ENCODE assay signal across 8 cellular contexts in genomic region chr20:44990425-44990824, GRCh38. TPM values are rescaled to one million over a fixed set of nuclear protein-coding genes. Genes with fewer than 3 reads are reported as not detected.
DNase-seq lines count a peak whose midpoint lies in the region; ATAC-seq and TF ChIP-seq lines count a peak whose summit lies in the region.

No MANE protein-coding gene starts in this region.

- H3K4me2 ChIP-seq in DND-41 (ENCODE audit: insufficient read depth, low read length), result no peak overlapping the region
- H3K4me2 ChIP-seq in OCI-LY3 (ENCODE audit: low read length), result peak overlapping the region; percentile 63
- peak overlapping the region; percentile 72 for H3K4me2 ChIP-seq in skeletal muscle satellite cell (ENCODE audit: low read length)

- H3K9ac ChIP-seq in DND-41 (ENCODE audit: low read depth, low read length), result no peak overlapping the region
- peak overlapping the region; percentile 17 for H3K9ac ChIP-seq in OCI-LY3 (ENCODE audit: low read length)
- no peak overlapping the region for H3K9ac ChIP-seq in colonic mucosa (ENCODE audit: low read depth in 2 of 2, low read length in 2 of 2)
- H3K9ac ChIP-seq in skeletal muscle satellite cell (ENCODE audit: low read depth, low read length), result peak overlapping the region; percentile 32

- DNase-seq in DND-41, result no peak
- DNase-seq in colonic mucosa, result no peak
- DNase-seq in HCEC 1CT, result no peak
- DNase-seq in NCI-H2107 treated with DMSO at 0.1 percent for 48 hours (lab: John Stamatoyannopoulos, UW; ENCODE audit: unreplicated experiment), result no peak
- no peak for DNase-seq in mesenteric fat pad (ENCODE audit: low spot score)
- DNase-seq in T1000 (lab: John Stamatoyannopoulos, UW), result no peak

- peaks cover 67% of the 10 kb centered on the region for H3K36me3 ChIP-seq in DND-41 (ENCODE audit: insufficient read depth, low read length)
- H3K36me3 ChIP-seq in OCI-LY3 (replicated peaks; ENCODE audit: low read depth, low read length), result peaks cover 64% of the 10 kb centered on the region
- H3K36me3 ChIP-seq in colonic mucosa, result peaks cover 4% of the 10 kb centered on the region
- peaks cover 24% of the 10 kb centered on the region for H3K36me3 ChIP-seq in skeletal muscle satellite cell (ENCODE audit: insufficient read depth, low read length)

- intact Hi-C loops in colonic mucosa (cut with DNase I), result no loop called here

- ATAC-seq in DND-41 (ENCODE audit: insufficient read depth, low read depth), result peak; percentile 40; the same call in 2 of the 3 replicates

- 0 out of 2 replicates have a peak, but pooled peaks cover 3% of the 10 kb centered on the region for H4K20me1 ChIP-seq in DND-41 (ENCODE audit: insufficient read depth, low read length)
- peaks cover 86% of the 10 kb centered on the region for H4K20me1 ChIP-seq in OCI-LY3 (ENCODE audit: insufficient read depth, low read length)

- H3K27ac ChIP-seq in DND-41 (ENCODE audit: low read length), result 0 out of 2 replicates have a peak overlapping the region, but pooled peaks have one; percentile 9
- H3K27ac ChIP-seq in OCI-LY3 (ENCODE audit: low read length), result peak overlapping the region; percentile 51
- peak overlapping the region; percentile 11 for H3K27ac ChIP-seq in colonic mucosa

- no peak for TF ChIP-seq CTCF in DND-41 (IDR thresholded peaks at IDR 0.05; ENCODE audit: borderline replicate concordance, extremely low read depth, low read length, poor library complexity, severe bottlenecking)
- TF ChIP-seq CTCF in OCI-LY3 (IDR thresholded peaks at IDR 0.05; ENCODE audit: low read depth, low read length), result no peak
- TF ChIP-seq CTCF in colonic mucosa (IDR thresholded peaks at IDR 0.05), result no peak

- no peak overlapping the region for H2AFZ ChIP-seq in DND-41 (ENCODE audit: low read depth, low read length)
- H2AFZ ChIP-seq in OCI-LY3 (ENCODE audit: low read depth, low read length), result no peak overlapping the region

- H3K4me1 ChIP-seq in DND-41 (ENCODE audit: insufficient read depth, low read length) (peaks cover 6% of the 10 kb centered on the region), OCI-LY3 (ENCODE audit: low read length) (peaks cover 54% of the 10 kb centered on the region), colonic mucosa (no peaks in the 10 kb centered on the region), skeletal muscle satellite cell (ENCODE audit: control insufficient read depth, insufficient read depth, low read length) (peaks cover 24% of the 10 kb centered on the region)

- no peak overlapping the region for H3K4me3 ChIP-seq in DND-41 (ENCODE audit: low read depth in 1 of 2, low read length in 2 of 2)
- H3K4me3 ChIP-seq in OCI-LY3 (ENCODE audit: low read length), result peak overlapping the region; percentile 40
- no peak overlapping the region for H3K4me3 ChIP-seq in colonic mucosa
- H3K4me3 ChIP-seq in skeletal muscle satellite cell (ENCODE audit: low read length), result peak overlapping the region; percentile 54

- H3K79me2 ChIP-seq in DND-41 (ENCODE audit: insufficient read depth, low read length) (peaks cover 45% of the 10 kb centered on the region), OCI-LY3 (ENCODE audit: low read length) (peaks cover 100% of the 10 kb centered on the region)

- H3K9me3 ChIP-seq in DND-41 (ENCODE audit: insufficient read depth, low read length, severe bottlenecking), result no peaks in the 10 kb centered on the region
- H3K9me3 ChIP-seq in OCI-LY3 (ENCODE audit: insufficient read depth, low read length), result no peaks in the 10 kb centered on the region
- no peaks in the 10 kb centered on the region for H3K9me3 ChIP-seq in colonic mucosa
- H3K9me3 ChIP-seq in skeletal muscle satellite cell (replicated peaks; ENCODE audit: low read length), result no peaks in the 10 kb centered on the region

- H3K27me3 ChIP-seq in DND-41 (ENCODE audit: insufficient read depth, low read length, poor library complexity) (no peaks in the 10 kb centered on the region), OCI-LY3 (ENCODE audit: low read depth, low read length) (no peaks in the 10 kb centered on the region), colonic mucosa (no peaks in the 10 kb centered on the region), skeletal muscle satellite cell (ENCODE audit: control insufficient read depth, insufficient read depth, low read length) (no peaks in the 10 kb centered on the region)

RNA-seq across cellular contexts. Expression of gene STK4, which starts 24.1 kb away (rescaled TPM):
- total RNA-seq in colonic mucosa (10 to 100 TPM; 28.9 to 29.9 TPM), mesenteric fat pad (34.4 TPM)
- total RNA-seq in skeletal muscle satellite cell (2012; rRNA removed), result 24.9 and 31.7 TPM in 2 replicates

RNA-seq across cellular contexts. Expression of gene TOMM34, which starts 30.2 kb away (rescaled TPM):
- total RNA-seq in colonic mucosa (10 to 100 TPM; 16.5 to 29.9 TPM), mesenteric fat pad (9.1 TPM)
- 51.5 and 52.0 TPM in 2 replicates for total RNA-seq in skeletal muscle satellite cell (2012; rRNA removed)

Comparison
In these comparisons a context has a peak if more than half of its experiments do, and no peak if none do; other contexts are left out.
1. H3K4me3 ChIP-seq: peak in OCI-LY3 (single experiment) and skeletal muscle satellite cell (single experiment); none in DND-41 (0 of 2) and colonic mucosa (single experiment).
2. H3K9ac ChIP-seq: peak in OCI-LY3 (single experiment) and skeletal muscle satellite cell (single experiment); none in DND-41 (single experiment) and colonic mucosa (0 of 2).
3. Peak in every context shown above with its lines, with median percentiles within 50 percentile points of each other: H3K27ac ChIP-seq.